Comparison of ENCODE assay signal across 24 cellular contexts in the genomic region with DNA sequence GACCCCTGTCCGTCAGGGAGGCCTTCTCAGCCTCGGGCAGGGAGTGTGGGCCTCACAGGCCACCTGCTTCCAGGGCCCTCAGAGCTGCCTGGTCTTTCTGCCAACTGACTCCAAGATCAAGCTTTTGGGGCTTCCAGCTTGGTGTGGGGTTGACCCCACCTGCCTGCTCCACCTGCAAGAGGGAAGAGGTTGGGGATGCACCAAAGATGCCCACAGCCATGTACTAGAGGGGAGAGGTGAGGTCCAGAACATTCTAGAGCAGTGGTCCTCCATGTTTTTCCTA.
"Had no signal": no experiment of that assay in that cellular context is flagged by ENCODE, and none has a peak within 500 bp of the region (broad histone marks: within the 10 kb centered on the region; RNA-seq: fewer than 3 reads in every experiment).

No MANE protein-coding gene starts in this region.

- H3K4me3 Mint-ChIP-seq: dendritic cell treated with granulocyte-macrophage colony-stimulating factor and Interleukin-4, amounts not matched to agents 40 ng/mL and 50 ng/mL, for 4 days; effector memory CD8-positive, alpha-beta T cell; endodermal cell had no signal

- ATAC-seq: effector memory CD8-positive, alpha-beta T cell; esophagus mucosa; foreskin keratinocyte; gastrocnemius medialis; heart left ventricle; heart right ventricle had no signal

- H3K4me1 Mint-ChIP-seq: endodermal cell had no signal

- H3K36me3 ChIP-seq: colonic mucosa, esophagus muscularis mucosa, esophagus squamous epithelium, gastrocnemius medialis, heart left ventricle, heart right ventricle had no signal

- H3K9me3 Mint-ChIP-seq: dendritic cell treated with granulocyte-macrophage colony-stimulating factor and Interleukin-4, amounts not matched to agents 40 ng/mL and 50 ng/mL, for 4 days; effector memory CD8-positive, alpha-beta T cell; endodermal cell had no signal

- H3K27ac Mint-ChIP-seq: dendritic cell treated with granulocyte-macrophage colony-stimulating factor and Interleukin-4, amounts not matched to agents 40 ng/mL and 50 ng/mL, for 4 days; effector memory CD8-positive, alpha-beta T cell; endodermal cell had no signal

- H3K9me3 ChIP-seq: colonic mucosa, esophagus muscularis mucosa, esophagus squamous epithelium, gastrocnemius medialis, heart left ventricle, heart right ventricle had no signal

- H3K27me3 Mint-ChIP-seq: dendritic cell treated with granulocyte-macrophage colony-stimulating factor and Interleukin-4, amounts not matched to agents 40 ng/mL and 50 ng/mL, for 4 days; effector memory CD8-positive, alpha-beta T cell had no signal

- H3K27ac ChIP-seq: colonic mucosa, coronary artery, dorsolateral prefrontal cortex, epithelial cell of prostate, esophagus muscularis mucosa, esophagus squamous epithelium, foreskin keratinocyte, gastrocnemius medialis, heart left ventricle, heart right ventricle had no signal

- H3K4me3 ChIP-seq: colonic mucosa, coronary artery, dorsolateral prefrontal cortex, esophagus muscularis mucosa, esophagus squamous epithelium, gastrocnemius medialis, heart left ventricle, heart right ventricle had no signal

- H3K27me3 ChIP-seq: colonic mucosa, dorsolateral prefrontal cortex, esophagus muscularis mucosa, esophagus squamous epithelium, foreskin keratinocyte, gastrocnemius medialis, heart left ventricle, heart right ventricle had no signal

- DNase-seq: colonic mucosa; cortex of kidney; dermis blood vessel endothelial cell; effector CD4-positive, alpha-beta T cell; effector CD8-positive, alpha-beta T cell; effector memory CD4-positive, alpha-beta T cell; effector memory CD8-positive, alpha-beta T cell; endodermal cell; erythroblast; esophagus squamous epithelium; foreskin fibroblast; foreskin keratinocyte; foreskin melanocyte; gastrocnemius medialis; glutamatergic neuron; head of caudate nucleus; heart right ventricle had no signal

- H3K4me1 ChIP-seq: colonic mucosa, foreskin keratinocyte, gastrocnemius medialis had no signal
